28 cellular contexts compared by ENCODE assay signal in the genomic region with DNA sequence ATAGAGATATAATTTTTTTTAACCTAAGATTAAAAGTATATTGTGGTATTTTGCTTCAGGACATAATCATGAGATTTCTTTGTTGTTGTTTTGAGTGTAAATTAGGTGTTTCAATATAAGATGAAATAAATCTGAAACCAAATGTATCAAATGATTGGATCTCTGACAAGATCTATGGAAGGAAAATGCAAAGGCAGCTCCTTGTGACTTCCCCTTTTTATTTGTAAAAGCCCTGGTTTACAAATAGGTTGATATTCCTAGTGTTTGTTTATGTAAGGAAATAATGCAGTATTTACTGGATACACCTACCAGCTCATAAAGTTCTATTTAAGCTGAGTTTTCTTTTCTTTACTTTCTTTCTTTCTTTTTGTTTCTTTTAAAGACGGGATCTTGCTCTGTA.
"Had no signal": no experiment of that assay in that cellular context is flagged by ENCODE, and none has a peak within 500 bp of the region (broad histone marks: within the 10 kb centered on the region; RNA-seq: fewer than 3 reads in every experiment).

No MANE protein-coding gene starts in this region.

- H3K4me3 Mint-ChIP-seq: immature natural killer cell; natural killer cell treated with Interleukin-12 subunit alpha and Interleukin-12 subunit beta and Interleukin-15 and Interleukin-18, amount 100 ng/mL, for 72 hours; neural crest cell; stimulated activated memory B cell treated with anti-CD40 and anti-IgM and Interleukin-4, amounts not matched to agents 10 μg/mL and 1 μg/mL and 100 μg/mL, for 72 hours had no signal

- H3K27ac Mint-ChIP-seq: stimulated activated memory B cell treated with anti-CD40 and anti-IgM and Interleukin-4, amounts not matched to agents 10 μg/mL and 1 μg/mL and 100 μg/mL, for 72 hours had no signal

- H3K27me3 Mint-ChIP-seq: naive B cell; natural killer cell treated with Interleukin-12 subunit alpha and Interleukin-12 subunit beta and Interleukin-15 and Interleukin-18, amount 100 ng/mL, for 72 hours; stimulated activated memory B cell treated with anti-CD40 and anti-IgM and Interleukin-4, amounts not matched to agents 10 μg/mL and 1 μg/mL and 100 μg/mL, for 72 hours had no signal

- H3K4me3 ChIP-seq: colonic mucosa, esophagus squamous epithelium, lower lobe of right lung, pancreas, right lobe of liver, thoracic aorta, tibial nerve, upper lobe of right lung, uterus had no signal

- H3K9me3 ChIP-seq: colonic mucosa, esophagus squamous epithelium, lower lobe of right lung, neutrophil, pancreas, right lobe of liver, thoracic aorta, tibial nerve, upper lobe of right lung, uterus had no signal

- H3K4me1 ChIP-seq: uterus had no signal

- H3K9me3 Mint-ChIP-seq: immature natural killer cell; naive B cell; natural killer cell treated with Interleukin-12 subunit alpha and Interleukin-12 subunit beta and Interleukin-15 and Interleukin-18, amount 100 ng/mL, for 72 hours; neural crest cell; stimulated activated memory B cell treated with anti-CD40 and anti-IgM and Interleukin-4, amounts not matched to agents 10 μg/mL and 1 μg/mL and 100 μg/mL, for 72 hours had no signal

- H3K36me3 Mint-ChIP-seq: immature natural killer cell; naive B cell; natural killer cell treated with Interleukin-12 subunit alpha and Interleukin-12 subunit beta and Interleukin-15 and Interleukin-18, amount 100 ng/mL, for 72 hours; stimulated activated memory B cell treated with anti-CD40 and anti-IgM and Interleukin-4, amounts not matched to agents 10 μg/mL and 1 μg/mL and 100 μg/mL, for 72 hours had no signal

- FAIRE-seq: endometrium, small intestine had no signal

- H3K36me3 ChIP-seq: colonic mucosa, esophagus squamous epithelium, lower lobe of right lung, neutrophil, pancreas, right lobe of liver, thoracic aorta, tibial nerve, upper lobe of right lung, uterus had no signal

- H3K27me3 ChIP-seq: colonic mucosa, esophagus squamous epithelium, neutrophil, pancreas, right lobe of liver, tibial nerve, upper lobe of right lung, uterus had no signal

- H3K27ac ChIP-seq: colonic mucosa, esophagus squamous epithelium, lower lobe of right lung, neutrophil, pancreas, right lobe of liver, thoracic aorta, tibial nerve, upper lobe of right lung, uterus had no signal

- DNase-seq: colonic mucosa; dermis blood vessel endothelial cell; effector memory CD4-positive, alpha-beta T cell; erythroblast; esophagus squamous epithelium; foreskin melanocyte; hypothalamus; immature natural killer cell; islet precursor cell; left ventricle myocardium superior; lower lobe of right lung; naive B cell; pancreas; retina; right lobe of liver; small intestine; stimulated activated CD4-positive, alpha-beta T cell treated with anti-CD3 and anti-CD28 coated beads, Interleukin-15, amount 100 ng/mL, for 24 hours; stimulated activated CD4-positive, alpha-beta T cell treated with anti-CD3 and anti-CD28 coated beads, Interleukin-4, amount 100 ng/mL, for 24 hours; stimulated activated naive CD8-positive, alpha-beta T cell treated with anti-CD3 and anti-CD28 coated beads, Interleukin-15, Interleukin-2, amounts not matched to agents 100 U/mL and 50 U/mL, for 24 hours; upper lobe of right lung; uterus had no signal

- ATAC-seq: left ventricle myocardium superior; lower lobe of right lung; natural killer cell treated with Interleukin-12 subunit alpha and Interleukin-12 subunit beta and Interleukin-15 and Interleukin-18, amount 100 ng/mL, for 72 hours; pancreas; right lobe of liver; stimulated activated memory B cell treated with anti-CD40 and anti-IgM and Interleukin-4, amounts not matched to agents 10 μg/mL and 1 μg/mL and 100 μg/mL, for 72 hours; stimulated activated naive CD8-positive, alpha-beta T cell treated with anti-CD3 and anti-CD28 coated beads, Interleukin-15, Interleukin-2, amounts not matched to agents 100 U/mL and 50 U/mL, for 24 hours; upper lobe of right lung had no signal
